ENCODE assay signal across 24 cellular contexts in genomic region chr10:85787393-85787792, GRCh38.
DNase-seq lines count a peak whose midpoint lies in the region; ATAC-seq and TF ChIP-seq lines count a peak whose summit lies in the region.
"Had no signal": no experiment of that assay in that cellular context is flagged by ENCODE, and none has a peak within 500 bp of the region (broad histone marks: within the 10 kb centered on the region; RNA-seq: fewer than 3 reads in every experiment).

No MANE protein-coding gene starts in this region.

- H3K9me3 Mint-ChIP-seq in endodermal cell (no peaks in the 10 kb centered on the region), neural crest cell (no peaks in the 10 kb centered on the region)
- H3K9me3 Mint-ChIP-seq: CD14-positive monocyte; CD4-positive, alpha-beta memory T cell; CD4-positive, CD25-positive, alpha-beta regulatory T cell had no signal

- no peaks in the 10 kb centered on the region for H3K27me3 ChIP-seq in BE2C
- no peaks in the 10 kb centered on the region for H3K27me3 ChIP-seq in endodermal cell (ENCODE audit: control insufficient read depth, insufficient read depth, low read length, poor library complexity, severe bottlenecking)
- H3K27me3 ChIP-seq in sigmoid colon = no peaks in the 10 kb centered on the region
- H3K27me3 ChIP-seq in right lobe of liver = no peaks in the 10 kb centered on the region
- H3K27me3 ChIP-seq: BLaER1 had no signal

- 93 to 100% methylated on average over 2 to 5 of the region's 5 CpGs for WGBS in endodermal cell (ENCODE audit: insufficient coverage in 1 of 2, insufficient read length in 1 of 2), 2 experiments
- 80 to 85% methylated on average over 5 of the region's 5 CpGs for WGBS in sigmoid colon, 2 donors
- WGBS in right lobe of liver (ENCODE audit: insufficient coverage, low coverage, low lambda C conversion rate, missing lambda C conversion rate) = 93% methylated on average over 3 of the region's 5 CpGs

- H3K4me3 ChIP-seq in BE2C (ENCODE audit: low read depth, low read length) (no peak overlapping the region), endodermal cell (ENCODE audit: low read length) (no peak overlapping the region), sigmoid colon (no peak overlapping the region), right lobe of liver (no peak overlapping the region)
- H3K4me3 ChIP-seq: A549, BLaER1 had no signal

- H3K36me3 Mint-ChIP-seq in endodermal cell (ENCODE audit: low read depth) = no peaks in the 10 kb centered on the region
- no peaks in the 10 kb centered on the region for H3K36me3 Mint-ChIP-seq in neural crest cell (ENCODE audit: low read depth)
- H3K36me3 Mint-ChIP-seq: CD14-positive monocyte; CD4-positive, alpha-beta memory T cell; CD4-positive, CD25-positive, alpha-beta regulatory T cell; CD8-positive, alpha-beta memory T cell had no signal

- H3K9ac ChIP-seq in endodermal cell (ENCODE audit: extremely low read depth, low read length, poor library complexity, severe bottlenecking) = no peak overlapping the region
- H3K9ac ChIP-seq: BLaER1 had no signal

- DNase-seq in BE2C = no peak
- DNase-seq in ecto neural progenitor cell (ENCODE audit: low spot score) = peak; percentile 30
- DNase-seq in endodermal cell = peak; percentile 34
- no peak for DNase-seq in neural crest cell (ENCODE audit: low read depth, low spot score)
- DNase-seq in NCI-H146 (lab: John Stamatoyannopoulos, UW) = no peak
- no peak for DNase-seq in sigmoid colon
- no peak for DNase-seq in right lobe of liver
- DNase-seq in EL = no peak
- DNase-seq: AML-193; CD4-positive, alpha-beta memory T cell; CD4-positive, CD25-positive, alpha-beta regulatory T cell; CD8-positive, alpha-beta memory T cell; COR-L47; DMS 273 treated with DMSO at 0.1 percent for 48 hours; DMS153; DMS53; DMS79; DND-41; GF-D8 had no signal

- H3K36me3 ChIP-seq in BE2C = no peaks in the 10 kb centered on the region
- H3K36me3 ChIP-seq in endodermal cell (ENCODE audit: control insufficient read depth, insufficient read depth, low read length) = no peaks in the 10 kb centered on the region
- H3K36me3 ChIP-seq in sigmoid colon = no peaks in the 10 kb centered on the region
- no peaks in the 10 kb centered on the region for H3K36me3 ChIP-seq in right lobe of liver
- H3K36me3 ChIP-seq: BLaER1 had no signal

- TF ChIP-seq EP300 in sigmoid colon (IDR thresholded peaks at IDR 0.05) = no peak

- no peak for ATAC-seq in right lobe of liver
- ATAC-seq: A549 had no signal

- peaks cover 22% of the 10 kb centered on the region for H3K4me1 ChIP-seq in BE2C
- no peaks in the 10 kb centered on the region for H3K4me1 ChIP-seq in endodermal cell (ENCODE audit: control insufficient read depth, insufficient read depth, low read length)
- H3K4me1 ChIP-seq in sigmoid colon = peaks cover 0 to 36% (median 17%) of the 10 kb centered on the region in 4 donors
- H3K4me1 ChIP-seq in right lobe of liver = no peaks in the 10 kb centered on the region
- H3K4me1 ChIP-seq: A549, BLaER1 had no signal

- no peak overlapping the region for H3K4me3 Mint-ChIP-seq in endodermal cell
- H3K4me3 Mint-ChIP-seq in neural crest cell = no peak overlapping the region
- H3K4me3 Mint-ChIP-seq: B cell; CD4-positive, alpha-beta memory T cell; CD4-positive, CD25-positive, alpha-beta regulatory T cell; CD8-positive, alpha-beta memory T cell had no signal

- intact Hi-C loops in sigmoid colon (cut with DNase I) = no loop called here
- intact Hi-C loops in right lobe of liver (cut with DNase I) = loop anchor here in 1 of 2 donors (10.0 kb wide), 1 partner anchor 587 kb away; no protein-coding TSS in a partner anchor

- TF ChIP-seq POLR2A in sigmoid colon (IDR thresholded peaks at IDR 0.05) = no peak
- TF ChIP-seq POLR2A in right lobe of liver (IDR thresholded peaks at IDR 0.05) = no peak

- TF ChIP-seq CTCF in BE2C (IDR thresholded peaks at IDR 0.05; ENCODE audit: low read depth, low read length) (0 out of 2 replicates have a peak, but pooled peaks have one; percentile 11), endodermal cell (conservative IDR thresholded peaks at IDR 0.05) (no peak), neural crest cell (conservative IDR thresholded peaks at IDR 0.05) (no peak), sigmoid colon (IDR thresholded peaks at IDR 0.05) (no peak), right lobe of liver (IDR thresholded peaks at IDR 0.05) (no peak)

- H3K4me1 Mint-ChIP-seq in endodermal cell = peaks cover 11% of the 10 kb centered on the region
- H3K4me1 Mint-ChIP-seq in neural crest cell = peaks cover 8% of the 10 kb centered on the region
- H3K4me1 Mint-ChIP-seq: B cell; CD14-positive monocyte; CD4-positive, alpha-beta memory T cell; CD8-positive, alpha-beta memory T cell had no signal

- no peaks in the 10 kb centered on the region for H3K9me3 ChIP-seq in BE2C
- H3K9me3 ChIP-seq in endodermal cell (ENCODE audit: control insufficient read depth, low read length) = no peaks in the 10 kb centered on the region
- H3K9me3 ChIP-seq in sigmoid colon = no peaks in the 10 kb centered on the region
- no peaks in the 10 kb centered on the region for H3K9me3 ChIP-seq in right lobe of liver
- H3K9me3 ChIP-seq: A549, BLaER1 had no signal

- H3K27ac Mint-ChIP-seq in endodermal cell (no peak overlapping the region), neural crest cell (ENCODE audit: unreplicated experiment) (peak overlapping the region; percentile 43)
- H3K27ac Mint-ChIP-seq: B cell; CD14-positive monocyte; CD4-positive, alpha-beta memory T cell; CD8-positive, alpha-beta memory T cell had no signal

- H3K27ac ChIP-seq in endodermal cell (ENCODE audit: low read depth, low read length) (no peak overlapping the region), sigmoid colon (no peak overlapping the region), right lobe of liver (no peak overlapping the region)
- H3K27ac ChIP-seq: 22Rv1, A549, BLaER1 had no signal

- H3K27me3 Mint-ChIP-seq in endodermal cell (ENCODE audit: insufficient read depth) (no peaks in the 10 kb centered on the region), neural crest cell (ENCODE audit: low read depth) (no peaks in the 10 kb centered on the region)
- H3K27me3 Mint-ChIP-seq: CD4-positive, CD25-positive, alpha-beta regulatory T cell; CD8-positive, alpha-beta memory T cell had no signal

Comparison
In these comparisons a context has a peak if more than half of its experiments do, and no peak if none do; other contexts are left out.
1. DNase-seq: peak in ecto neural progenitor cell (single experiment) and endodermal cell (single experiment); none in BE2C (single experiment), neural crest cell (single experiment), NCI-H146 (single experiment), sigmoid colon (single experiment), right lobe of liver (0 of 3) and EL (single experiment).